31 cellular contexts compared by ENCODE assay signal in the genomic region with DNA sequence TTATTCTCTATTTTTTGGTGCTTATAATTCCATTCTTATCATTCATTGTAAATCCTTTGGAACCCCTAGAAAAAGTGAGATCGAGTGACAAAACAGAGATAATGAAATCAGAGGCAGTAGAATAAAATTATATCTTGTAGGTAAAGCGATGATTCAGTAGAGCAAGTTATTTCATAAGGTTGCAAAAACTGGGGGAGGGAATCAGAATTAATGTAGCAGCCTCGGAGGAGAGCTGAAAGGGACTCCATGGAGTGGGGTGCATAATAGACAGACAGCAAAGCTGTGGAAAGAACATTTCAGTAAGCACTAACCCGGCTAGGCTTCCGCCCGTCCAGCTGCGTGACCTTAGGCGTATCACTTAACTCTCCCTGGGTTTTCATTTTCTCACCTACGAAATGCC.
"Had no signal": no experiment of that assay in that cellular context is flagged by ENCODE, and none has a peak within 500 bp of the region (broad histone marks: within the 10 kb centered on the region; RNA-seq: fewer than 3 reads in every experiment).

No MANE protein-coding gene starts in this region.

- ATAC-seq: activated naive CD4-positive, alpha-beta T cell treated with anti-CD3 and anti-CD28 coated beads, Interleukin-2, amount 50 U/mL, for 72 hours; activated naive CD8-positive, alpha-beta T cell treated with anti-CD3 and anti-CD28 coated beads, Interleukin-2, amount 50 U/mL, for 24 hours; activated T-cell treated with anti-CD3 and anti-CD28 coated beads, Interleukin-2, amount 50 U/mL, for 4 hours; activated T-cell treated with anti-CD3 and anti-CD28 coated beads, Interleukin-2, amount 50 U/mL, for 72 hours; activated T-helper 17 cell treated with anti-CD3 and anti-CD28 coated beads, Interleukin-2, amount 50 U/mL, for 72 hours; body of pancreas had no signal

- H3K4me1 ChIP-seq: adrenal gland, ascending aorta, body of pancreas, breast epithelium had no signal

- H3K27ac ChIP-seq: adrenal gland, ascending aorta, body of pancreas, brain microvascular endothelial cell, breast epithelium, cardiac muscle cell had no signal

- H3K27me3 ChIP-seq: adrenal gland, ascending aorta, body of pancreas, brain microvascular endothelial cell, breast epithelium, cardiac muscle cell had no signal

- DNase-seq: activated effector memory CD4-positive, alpha-beta T cell treated with anti-CD3 and anti-CD28 coated beads, Interleukin-2, amount 50 U/mL, for 16 hours; activated effector memory CD4-positive, alpha-beta T cell treated with Interleukin-2 at 50 U/mL for 16 hours; activated gamma-delta T cell; activated gamma-delta T cell treated with Interleukin-2 at 50 U/mL for 16 hours; activated naive CD4-positive, alpha-beta T cell; activated naive CD4-positive, alpha-beta T cell treated with anti-CD3 and anti-CD28 coated beads for 36 hours; activated naive CD4-positive, alpha-beta T cell treated with anti-CD3 and anti-CD28 coated beads, Interleukin-2, amount 10 ng/mL, durations not matched to agents 7 days and 5 days; activated naive CD4-positive, alpha-beta T cell treated with anti-CD3 and anti-CD28 coated beads, Interleukin-2, amount 50 U/mL, for 16 hours; activated naive CD4-positive, alpha-beta T cell treated with Interleukin-2 at 50 U/mL for 16 hours; activated naive CD8-positive, alpha-beta T cell treated with anti-CD3 and anti-CD28 coated beads for 36 hours; activated naive CD8-positive, alpha-beta T cell treated with anti-CD3 and anti-CD28 coated beads, Interleukin-2, amount 10 ng/mL, durations not matched to agents 7 days and 5 days; activated naive CD8-positive, alpha-beta T cell treated with anti-CD3 and anti-CD28 coated beads, Interleukin-2, amount 50 U/mL, for 24 hours; activated T-cell treated with anti-CD3 and anti-CD28 coated beads, Interleukin-2, amount 50 U/mL, for 1 hour; activated T-cell treated with anti-CD3 and anti-CD28 coated beads, Interleukin-2, amount 50 U/mL, for 24 hours; activated T-cell treated with anti-CD3 and anti-CD28 coated beads, Interleukin-2, amount 50 U/mL, for 4 hours; activated T-cell treated with anti-CD3 and anti-CD28 coated beads, Interleukin-2, amount 50 U/mL, for 48 hours; activated T-cell treated with anti-CD3 and anti-CD28 coated beads, Interleukin-2, amount 50 U/mL, for 72 hours; adrenal gland; amniotic stem cell; amygdala; anterior cingulate cortex; aorta; body of pancreas; brain microvascular endothelial cell; central memory CD4-positive, alpha-beta T cell; cerebellar nuclear complex had no signal

- H3K36me3 ChIP-seq: adrenal gland, ascending aorta, brain microvascular endothelial cell, breast epithelium, cardiac muscle cell had no signal

- H3K4me3 ChIP-seq: adrenal gland, ascending aorta, body of pancreas, breast epithelium, cardiac muscle cell had no signal

- H3K9me3 ChIP-seq: adrenal gland, ascending aorta, body of pancreas, breast epithelium had no signal
